29 cellular contexts compared by ENCODE assay signal in the genomic region with DNA sequence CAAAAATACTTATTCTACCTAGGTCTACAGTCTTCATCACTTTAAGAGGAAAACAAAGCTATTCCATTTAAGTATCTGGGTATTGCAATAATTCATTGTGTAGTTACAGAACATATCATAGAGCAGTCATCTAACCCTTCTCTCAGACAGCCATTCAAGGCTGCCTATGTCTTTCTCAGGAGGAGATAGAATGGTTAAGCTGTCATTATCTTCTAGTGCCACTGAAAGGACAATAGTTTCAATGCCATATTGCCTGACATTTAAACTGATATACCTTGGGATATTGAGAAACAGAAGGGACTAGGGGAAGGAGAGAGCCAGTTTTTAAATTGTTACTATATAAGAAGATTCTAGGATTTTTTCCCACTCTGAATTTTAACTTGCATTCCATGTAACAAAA.
"Had no signal": no experiment of that assay in that cellular context is flagged by ENCODE, and none has a peak within 500 bp of the region (broad histone marks: within the 10 kb centered on the region; RNA-seq: fewer than 3 reads in every experiment).

No MANE protein-coding gene starts in this region.

- H3K4me3 ChIP-seq: stomach, suprapubic skin, testis, thoracic aorta, thyroid gland, tibial artery, tibial nerve, transverse colon, upper lobe of left lung, upper lobe of right lung, uterus, vagina had no signal

- FAIRE-seq: urothelium cell line had no signal

- H3K36me3 Mint-ChIP-seq: stimulated activated effector memory CD8-positive, alpha-beta T cell treated with anti-CD3 and anti-CD28 coated beads, Interleukin-12 subunit alpha, Interleukin-12 subunit beta, amount 100 ng/mL, for 72 hours; stimulated activated memory B cell treated with anti-CD40 and anti-IgM and Interleukin-4, amounts not matched to agents 10 μg/mL and 1 μg/mL and 100 μg/mL, for 72 hours; stimulated activated naive B cell treated with anti-CD40 and anti-IgM and Interleukin-4, amounts not matched to agents 10 μg/mL and 1 μg/mL and 100 μg/mL, for 72 hours; type B pancreatic cell had no signal

- H3K4me1 ChIP-seq: stomach, suprapubic skin, testis, thyroid gland, tibial artery, tibial nerve, transverse colon, upper lobe of left lung, upper lobe of right lung, uterus, vagina had no signal

- H3K9me3 ChIP-seq: stomach, suprapubic skin, testis, thoracic aorta, thyroid gland, tibial artery, tibial nerve, transverse colon, upper lobe of left lung, upper lobe of right lung, uterus, vagina had no signal

- H3K4me1 Mint-ChIP-seq: stimulated activated effector memory CD8-positive, alpha-beta T cell treated with anti-CD3 and anti-CD28 coated beads, Interleukin-12 subunit alpha, Interleukin-12 subunit beta, amount 100 ng/mL, for 72 hours; stimulated activated memory B cell treated with anti-CD40 and anti-IgM and Interleukin-4, amounts not matched to agents 10 μg/mL and 1 μg/mL and 100 μg/mL, for 72 hours; stimulated activated naive B cell treated with anti-CD40 and anti-IgM and Interleukin-4, amounts not matched to agents 10 μg/mL and 1 μg/mL and 100 μg/mL, for 72 hours; stimulated activated naive CD8-positive, alpha-beta T cell treated with anti-CD3 and anti-CD28 coated beads, Interleukin-15, amount 100 ng/mL, for 72 hours had no signal

- H3K9me3 Mint-ChIP-seq: type B pancreatic cell had no signal

- DNase-seq: stimulated activated CD4-positive, alpha-beta T cell treated with anti-CD3 and anti-CD28 coated beads, Interleukin-2, amount 100 ng/mL, for 48 hours; stimulated activated CD4-positive, alpha-beta T cell treated with anti-CD3 and anti-CD28 coated beads, Interleukin-4, amount 100 ng/mL, for 1 hour; stimulated activated CD4-positive, alpha-beta T cell treated with anti-CD3 and anti-CD28 coated beads, Interleukin-4, amount 100 ng/mL, for 24 hours; stimulated activated CD4-positive, alpha-beta T cell treated with anti-CD3 and anti-CD28 coated beads, Interleukin-4, amount 100 ng/mL, for 4 hours; stimulated activated CD8-positive, alpha-beta memory T cell treated with anti-CD3 and anti-CD28 coated beads, Interleukin-4, amount 100 ng/mL, for 48 hours; stimulated activated naive B cell treated with anti-CD40 and anti-IgM and Interleukin-4, amounts not matched to agents 10 μg/mL and 1 μg/mL and 100 μg/mL, for 72 hours; stimulated activated naive CD4-positive, alpha-beta T cell; stimulated activated naive CD4-positive, alpha-beta T cell treated with Interleukin-2 at 50 U/mL for 16 hours; stimulated activated naive CD8-positive, alpha-beta T cell treated with anti-CD3 and anti-CD28 coated beads, Interleukin-15, amount 100 ng/mL, for 72 hours; stimulated activated naive CD8-positive, alpha-beta T cell treated with anti-CD3 and anti-CD28 coated beads, Interleukin-15, Interleukin-2, amounts not matched to agents 100 U/mL and 50 U/mL, for 24 hours; stomach; substantia nigra; testis; thyroid gland; tibial artery; transverse colon; trophoblast cell; upper lobe of left lung; upper lobe of right lung; uterus had no signal

- H3K36me3 ChIP-seq: stomach, suprapubic skin, thoracic aorta, thyroid gland, tibial artery, tibial nerve, transverse colon, upper lobe of left lung, upper lobe of right lung, uterus, vagina had no signal

- H3K4me3 Mint-ChIP-seq: stimulated activated effector memory CD8-positive, alpha-beta T cell treated with anti-CD3 and anti-CD28 coated beads, Interleukin-12 subunit alpha, Interleukin-12 subunit beta, amount 100 ng/mL, for 72 hours; stimulated activated memory B cell treated with anti-CD40 and anti-IgM and Interleukin-4, amounts not matched to agents 10 μg/mL and 1 μg/mL and 100 μg/mL, for 72 hours; stimulated activated naive B cell treated with anti-CD40 and anti-IgM and Interleukin-4, amounts not matched to agents 10 μg/mL and 1 μg/mL and 100 μg/mL, for 72 hours; stimulated activated naive CD8-positive, alpha-beta T cell treated with anti-CD3 and anti-CD28 coated beads, Interleukin-15, amount 100 ng/mL, for 72 hours; stimulated activated naive CD8-positive, alpha-beta T cell treated with anti-CD3 and anti-CD28 coated beads, Interleukin-15, Interleukin-2, amounts not matched to agents 100 ng/mL and 50 ng/mL, for 24 hours; type B pancreatic cell had no signal

- H3K27ac Mint-ChIP-seq: stimulated activated effector memory CD8-positive, alpha-beta T cell treated with anti-CD3 and anti-CD28 coated beads, Interleukin-12 subunit alpha, Interleukin-12 subunit beta, amount 100 ng/mL, for 72 hours; stimulated activated memory B cell treated with anti-CD40 and anti-IgM and Interleukin-4, amounts not matched to agents 10 μg/mL and 1 μg/mL and 100 μg/mL, for 72 hours; stimulated activated naive B cell treated with anti-CD40 and anti-IgM and Interleukin-4, amounts not matched to agents 10 μg/mL and 1 μg/mL and 100 μg/mL, for 72 hours; stimulated activated naive CD8-positive, alpha-beta T cell treated with anti-CD3 and anti-CD28 coated beads, Interleukin-15, amount 100 ng/mL, for 72 hours; stimulated activated naive CD8-positive, alpha-beta T cell treated with anti-CD3 and anti-CD28 coated beads, Interleukin-15, Interleukin-2, amounts not matched to agents 100 ng/mL and 50 ng/mL, for 24 hours; type B pancreatic cell had no signal

- H3K27ac ChIP-seq: stomach, suprapubic skin, testis, thoracic aorta, thyroid gland, tibial artery, tibial nerve, transverse colon, upper lobe of left lung, upper lobe of right lung, uterus, vagina had no signal

- H3K27me3 Mint-ChIP-seq: stimulated activated memory B cell treated with anti-CD40 and anti-IgM and Interleukin-4, amounts not matched to agents 10 μg/mL and 1 μg/mL and 100 μg/mL, for 72 hours; stimulated activated naive B cell treated with anti-CD40 and anti-IgM and Interleukin-4, amounts not matched to agents 10 μg/mL and 1 μg/mL and 100 μg/mL, for 72 hours; stimulated activated naive CD8-positive, alpha-beta T cell treated with anti-CD3 and anti-CD28 coated beads, Interleukin-15, amount 100 ng/mL, for 72 hours; stimulated activated naive CD8-positive, alpha-beta T cell treated with anti-CD3 and anti-CD28 coated beads, Interleukin-15, Interleukin-2, amounts not matched to agents 100 ng/mL and 50 ng/mL, for 24 hours; type B pancreatic cell had no signal

- H3K27me3 ChIP-seq: stomach, suprapubic skin, testis, thyroid gland, tibial artery, tibial nerve, transverse colon, upper lobe of left lung, upper lobe of right lung, uterus, vagina had no signal

- ATAC-seq: stimulated activated effector memory CD8-positive, alpha-beta T cell treated with anti-CD3 and anti-CD28 coated beads, Interleukin-12 subunit alpha, Interleukin-12 subunit beta, amount 100 ng/mL, for 72 hours; stimulated activated memory B cell treated with anti-CD40 and anti-IgM and Interleukin-4, amounts not matched to agents 10 μg/mL and 1 μg/mL and 100 μg/mL, for 72 hours; stimulated activated naive B cell treated with anti-CD40 and anti-IgM and Interleukin-4, amounts not matched to agents 10 μg/mL and 1 μg/mL and 100 μg/mL, for 72 hours; stimulated activated naive CD8-positive, alpha-beta T cell treated with anti-CD3 and anti-CD28 coated beads, Interleukin-15, amount 100 ng/mL, for 72 hours; stimulated activated naive CD8-positive, alpha-beta T cell treated with anti-CD3 and anti-CD28 coated beads, Interleukin-15, Interleukin-2, amounts not matched to agents 100 U/mL and 50 U/mL, for 24 hours; upper lobe of right lung had no signal
